Comparison of ENCODE assay signal across 11 cellular contexts in the genomic region with DNA sequence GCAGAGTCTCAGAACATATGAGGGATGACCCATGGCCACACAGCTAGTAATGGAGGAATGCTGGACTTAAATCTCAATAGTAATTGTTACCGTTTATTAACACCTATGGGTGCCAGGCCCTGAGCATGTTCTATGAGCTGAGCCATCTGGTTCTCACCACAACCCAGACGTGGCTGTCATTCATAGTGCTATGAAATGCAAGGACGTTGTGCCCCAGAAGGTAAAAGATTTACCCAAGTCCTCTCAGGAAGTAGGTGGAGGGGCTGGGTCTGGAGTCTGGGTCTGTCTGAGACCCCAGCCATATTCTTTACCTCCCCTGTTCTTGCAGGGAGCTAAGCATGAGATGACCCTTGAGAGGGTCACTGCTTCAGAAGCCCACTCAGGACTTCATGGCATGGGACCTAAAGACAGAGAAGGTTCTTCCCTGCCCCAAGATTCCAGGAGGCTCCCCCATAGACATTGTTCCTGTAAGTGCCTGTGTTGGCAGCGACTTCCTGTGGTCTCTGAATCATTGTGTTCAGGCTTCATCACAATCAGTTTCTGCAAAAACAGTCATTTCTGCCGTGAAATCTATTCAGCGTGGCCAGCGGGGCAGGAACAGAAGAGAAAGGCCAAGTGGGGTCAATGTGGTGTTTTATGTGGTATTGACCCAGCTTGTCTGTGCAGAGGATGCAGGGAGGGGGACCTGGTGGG.
A peak's percentile ranks its signal among the peaks of the same experiment; 100 is the strongest.
DNase-seq lines count a peak whose midpoint lies in the region; ATAC-seq and TF ChIP-seq lines count a peak whose summit lies in the region.
"Had no signal": no experiment of that assay in that cellular context is flagged by ENCODE, and none has a peak within 500 bp of the region (broad histone marks: within the 10 kb centered on the region; RNA-seq: fewer than 3 reads in every experiment).

No MANE protein-coding gene starts in this region.

- no peak for TF ChIP-seq CTCF in kidney epithelial cell (IDR thresholded peaks at IDR 0.05; ENCODE audit: insufficient read depth, low read length, poor library complexity, severe bottlenecking)

- ATAC-seq in GM21381 (IDR thresholded peaks at IDR 0.05; ENCODE audit: unreplicated experiment) = peak; percentile 51
- ATAC-seq in HG02885 (IDR thresholded peaks at IDR 0.05; ENCODE audit: poor library complexity, unreplicated experiment) = no peak

- H3K4me3 ChIP-seq in kidney epithelial cell (ENCODE audit: low read depth, low read length) = no peak overlapping the region
- H3K4me3 ChIP-seq: lung had no signal

- H3K27me3 ChIP-seq in kidney epithelial cell (ENCODE audit: control insufficient read depth, insufficient read depth, low read length) = no peaks in the 10 kb centered on the region

- peak; percentile 46 for DNase-seq in Caki2 (ENCODE audit: low read depth)
- DNase-seq in activated CD4-positive, alpha-beta T cell treated with anti-CD3 and anti-CD28 coated beads, Interleukin-2, amount 50 U/mL, for 48 hours = peak; percentile 40 to 61
- peak; percentile 91 for DNase-seq in kidney epithelial cell (ENCODE audit: low read depth)
- DNase-seq in SKM-1 (lab: John Stamatoyannopoulos, UW; ENCODE audit: unreplicated experiment) = no peak
- no peak for DNase-seq in DMS53 (lab: John Stamatoyannopoulos, UW)
- DNase-seq in HUDEP-2 (lab: John Stamatoyannopoulos, UW; ENCODE audit: unreplicated experiment in 76 of 76) = no peak
- DNase-seq: cortex of kidney, NCI-H2081 treated with DMSO at 0.1 percent for 48 hours had no signal

- in situ Hi-C loops in Caki2 (cut with HindIII; ENCODE audit: low pct_unique_long_range_greater_than_20kb, low sequenced_read_pairs) = no loop called here

- H3K36me3 ChIP-seq in kidney epithelial cell (ENCODE audit: control insufficient read depth, insufficient read depth, low read length) = no peaks in the 10 kb centered on the region

Comparison
In these comparisons a context has a peak if more than half of its experiments do, and no peak if none do; other contexts are left out.
1. DNase-seq: peak in Caki2 (single experiment), activated CD4-positive, alpha-beta T cell treated with anti-CD3 and anti-CD28 coated beads, Interleukin-2, amount 50 U/mL, for 48 hours (2 of 2) and kidney epithelial cell (single experiment); none in SKM-1 (single experiment), DMS53 (single experiment) and HUDEP-2 (0 of 76).